ENCODE assay signal across 1 cellular context in the genomic region with DNA sequence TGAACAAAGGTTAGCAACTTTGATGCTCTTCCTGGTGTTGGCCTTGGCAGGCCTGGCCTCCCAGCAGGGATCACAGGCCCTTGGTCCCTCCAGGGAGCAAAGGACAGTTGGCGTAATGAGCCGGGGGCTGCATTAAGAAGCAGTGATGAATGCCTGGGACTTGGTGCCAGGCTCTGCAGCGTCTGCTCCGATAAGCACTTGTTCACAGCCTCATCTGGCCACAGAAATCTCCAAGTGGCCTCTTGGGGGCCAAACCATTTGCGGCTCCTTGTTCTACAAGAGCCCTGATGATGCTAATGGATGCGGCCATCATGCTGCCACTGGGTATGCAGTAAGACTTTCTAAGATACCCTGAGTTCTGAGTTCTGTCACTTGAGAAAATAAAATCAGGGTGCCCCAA.
TF ChIP-seq lines count a peak whose summit lies in the region.

No MANE protein-coding gene starts in this region.

TF ChIP-seq in K562, 482 proteins besides CTCF, POLR2A, EP300 and RAD21:
- no peak for TF ChIP-seq SRSF9 (IDR thresholded peaks at IDR 0.05; ENCODE audit: borderline replicate concordance, low read depth, low read length)
- TF ChIP-seq, protein P1, sequence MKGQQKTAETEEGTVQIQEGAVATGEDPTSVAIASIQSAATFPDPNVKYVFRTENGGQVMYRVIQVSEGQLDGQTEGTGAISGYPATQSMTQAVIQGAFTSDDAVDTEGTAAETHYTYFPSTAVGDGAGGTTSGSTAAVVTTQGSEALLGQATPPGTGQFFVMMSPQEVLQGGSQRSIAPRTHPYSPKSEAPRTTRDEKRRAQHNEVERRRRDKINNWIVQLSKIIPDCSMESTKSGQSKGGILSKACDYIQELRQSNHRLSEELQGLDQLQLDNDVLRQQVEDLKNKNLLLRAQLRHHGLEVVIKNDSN (CRISPR knock-in tag; IDR thresholded peaks at IDR 0.05): no peak
- TF ChIP-seq, protein P2, sequence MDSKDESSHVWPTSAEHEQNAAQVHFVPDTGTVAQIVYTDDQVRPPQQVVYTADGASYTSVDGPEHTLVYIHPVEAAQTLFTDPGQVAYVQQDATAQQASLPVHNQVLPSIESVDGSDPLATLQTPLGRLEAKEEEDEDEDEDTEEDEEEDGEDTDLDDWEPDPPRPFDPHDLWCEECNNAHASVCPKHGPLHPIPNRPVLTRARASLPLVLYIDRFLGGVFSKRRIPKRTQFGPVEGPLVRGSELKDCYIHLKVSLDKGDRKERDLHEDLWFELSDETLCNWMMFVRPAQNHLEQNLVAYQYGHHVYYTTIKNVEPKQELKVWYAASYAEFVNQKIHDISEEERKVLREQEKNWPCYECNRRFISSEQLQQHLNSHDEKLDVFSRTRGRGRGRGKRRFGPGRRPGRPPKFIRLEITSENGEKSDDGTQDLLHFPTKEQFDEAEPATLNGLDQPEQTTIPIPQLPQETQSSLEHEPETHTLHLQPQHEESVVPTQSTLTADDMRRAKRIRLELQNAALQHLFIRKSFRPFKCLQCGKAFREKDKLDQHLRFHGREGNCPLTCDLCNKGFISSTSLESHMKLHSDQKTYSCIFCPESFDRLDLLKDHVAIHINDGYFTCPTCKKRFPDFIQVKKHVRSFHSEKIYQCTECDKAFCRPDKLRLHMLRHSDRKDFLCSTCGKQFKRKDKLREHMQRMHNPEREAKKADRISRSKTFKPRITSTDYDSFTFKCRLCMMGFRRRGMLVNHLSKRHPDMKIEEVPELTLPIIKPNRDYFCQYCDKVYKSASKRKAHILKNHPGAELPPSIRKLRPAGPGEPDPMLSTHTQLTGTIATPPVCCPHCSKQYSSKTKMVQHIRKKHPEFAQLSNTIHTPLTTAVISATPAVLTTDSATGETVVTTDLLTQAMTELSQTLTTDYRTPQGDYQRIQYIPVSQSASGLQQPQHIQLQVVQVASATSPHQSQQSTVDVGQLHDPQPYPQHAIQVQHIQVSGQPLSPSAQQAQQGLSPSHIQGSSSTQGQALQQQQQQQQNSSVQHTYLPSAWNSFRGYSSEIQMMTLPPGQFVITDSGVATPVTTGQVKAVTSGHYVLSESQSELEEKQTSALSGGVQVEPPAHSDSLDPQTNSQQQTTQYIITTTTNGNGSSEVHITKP (IDR thresholded peaks at IDR 0.05; ENCODE audit: partially characterized antibody): peak; percentile 65
